ENCODE assay signal across 17 cellular contexts in the genomic region with DNA sequence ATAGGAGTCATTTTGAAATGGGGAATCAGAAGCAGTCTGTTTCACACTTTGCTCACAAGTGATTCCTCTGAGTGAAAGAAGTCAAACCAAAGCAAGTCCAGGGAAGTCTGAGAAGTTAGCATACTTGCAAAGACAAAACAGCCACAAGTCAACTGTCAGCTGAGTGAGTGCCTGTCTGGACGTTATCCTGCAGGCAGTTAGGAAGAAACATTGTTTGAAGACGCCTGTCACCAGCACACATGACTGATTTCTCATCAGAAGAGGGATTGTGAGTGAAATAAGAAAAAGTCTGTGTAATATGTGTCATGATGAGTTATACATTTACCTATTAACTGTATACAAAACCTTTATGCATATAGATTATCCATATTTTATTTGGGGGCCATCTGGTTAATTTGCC.
"Had no signal": no experiment of that assay in that cellular context is flagged by ENCODE, and none has a peak within 500 bp of the region (broad histone marks: within the 10 kb centered on the region; RNA-seq: fewer than 3 reads in every experiment).

No MANE protein-coding gene starts in this region.

- H3K4me2 ChIP-seq: neural progenitor cell, smooth muscle cell had no signal

- H3K36me3 ChIP-seq: left ventricle myocardium inferior, lower lobe of right lung, neural progenitor cell, pancreas, tibial artery, upper lobe of left lung, uterus had no signal

- H2AFZ ChIP-seq: neural progenitor cell had no signal

- H3K9me3 ChIP-seq: left ventricle myocardium inferior, lower lobe of right lung, pancreas, tibial artery, upper lobe of left lung, uterus had no signal

- H3K27ac ChIP-seq: coronary artery, left ventricle myocardium inferior, lower lobe of right lung, neural progenitor cell, pancreas, tibial artery, upper lobe of left lung, uterus had no signal

- DNase-seq: effector CD4-positive, alpha-beta T cell; endodermal cell; left cardiac atrium; left ventricle myocardium inferior; lower lobe of right lung; natural killer cell; nucleus accumbens; pancreas; right cardiac atrium; stimulated activated CD4-positive, alpha-beta T cell treated with anti-CD3 and anti-CD28 coated beads, Interleukin-2, amount 100 ng/mL, for 48 hours; stimulated activated naive CD8-positive, alpha-beta T cell treated with anti-CD3 and anti-CD28 coated beads, Interleukin-15, Interleukin-2, amounts not matched to agents 100 U/mL and 50 U/mL, for 24 hours; tibial artery; upper lobe of left lung; uterus had no signal

- H3K27me3 ChIP-seq: neural progenitor cell, pancreas, tibial artery, upper lobe of left lung, uterus had no signal

- H3K4me1 ChIP-seq: left ventricle myocardium inferior, neural progenitor cell, pancreas, tibial artery, upper lobe of left lung, uterus had no signal

- ATAC-seq: left cardiac atrium; lower lobe of right lung; natural killer cell; pancreas; right cardiac atrium; stimulated activated naive CD8-positive, alpha-beta T cell treated with anti-CD3 and anti-CD28 coated beads, Interleukin-15, Interleukin-2, amounts not matched to agents 100 U/mL and 50 U/mL, for 24 hours had no signal

- H3K4me3 ChIP-seq: coronary artery, left ventricle myocardium inferior, lower lobe of right lung, neural progenitor cell, pancreas, smooth muscle cell, tibial artery, upper lobe of left lung, uterus had no signal
